1 cellular context compared by ENCODE assay signal in genomic region chr11:71488968-71489265, GRCh38.
TF ChIP-seq lines count a peak whose summit lies in the region.

No MANE protein-coding gene starts in this region.

TF ChIP-seq in HepG2, 621 proteins besides CTCF, POLR2A, EP300 and RAD21:
- TF ChIP-seq ZNF367 (CRISPR knock-in tag; IDR thresholded peaks at IDR 0.05; ENCODE audit: borderline replicate concordance) (no peak), ZNF687 (CRISPR knock-in tag; IDR thresholded peaks at IDR 0.05) (peak; percentile 27; the same call in 1 of the 2 replicates), GLI4 (CRISPR knock-in tag; IDR thresholded peaks at IDR 0.05; ENCODE audit: borderline replicate concordance) (no peak), ZSCAN22 (CRISPR knock-in tag; IDR thresholded peaks at IDR 0.05) (no peak), ZNF766 (CRISPR knock-in tag; IDR thresholded peaks at IDR 0.05; ENCODE audit: borderline replicate concordance) (no peak), ZNF451 (CRISPR knock-in tag; IDR thresholded peaks at IDR 0.05) (no peak), GTF3A (CRISPR knock-in tag; conservative IDR thresholded peaks at IDR 0.05) (no peak), E2F1 (CRISPR knock-in tag; IDR thresholded peaks at IDR 0.05) (no peak), ZNF326 (CRISPR knock-in tag; IDR thresholded peaks at IDR 0.05; ENCODE audit: borderline replicate concordance) (no peak)
